ENCODE assay signal across 2 cellular contexts in the genomic region with DNA sequence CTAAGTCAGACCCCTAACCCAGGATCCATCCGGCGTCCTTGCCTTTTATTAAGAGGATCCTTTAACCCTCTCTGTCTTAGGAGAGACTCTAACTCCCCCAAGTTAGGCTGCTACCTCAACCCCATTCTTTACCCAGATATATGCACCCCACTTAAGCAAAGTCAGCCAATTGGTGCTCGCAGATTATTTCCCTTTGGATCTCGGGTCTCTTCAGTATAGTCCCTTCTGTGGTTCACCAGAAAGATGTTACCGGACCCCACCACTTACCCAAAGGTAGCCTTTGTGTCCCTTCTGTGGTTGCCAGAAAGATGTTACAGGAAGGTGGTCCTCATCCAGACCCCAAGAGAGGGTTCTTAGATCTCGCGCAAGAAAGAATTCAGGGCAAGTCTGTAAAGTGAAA.
TF ChIP-seq lines count a peak whose summit lies in the region.

No MANE protein-coding gene starts in this region.

TF ChIP-seq in GM23338, 12 proteins besides CTCF, POLR2A, EP300 and RAD21 (continues in another document):
- TF ChIP-seq, protein P1, sequence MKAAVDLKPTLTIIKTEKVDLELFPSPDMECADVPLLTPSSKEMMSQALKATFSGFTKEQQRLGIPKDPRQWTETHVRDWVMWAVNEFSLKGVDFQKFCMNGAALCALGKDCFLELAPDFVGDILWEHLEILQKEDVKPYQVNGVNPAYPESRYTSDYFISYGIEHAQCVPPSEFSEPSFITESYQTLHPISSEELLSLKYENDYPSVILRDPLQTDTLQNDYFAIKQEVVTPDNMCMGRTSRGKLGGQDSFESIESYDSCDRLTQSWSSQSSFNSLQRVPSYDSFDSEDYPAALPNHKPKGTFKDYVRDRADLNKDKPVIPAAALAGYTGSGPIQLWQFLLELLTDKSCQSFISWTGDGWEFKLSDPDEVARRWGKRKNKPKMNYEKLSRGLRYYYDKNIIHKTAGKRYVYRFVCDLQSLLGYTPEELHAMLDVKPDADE (IDR thresholded peaks at IDR 0.05) = no peak
- TF ChIP-seq, protein P2, sequence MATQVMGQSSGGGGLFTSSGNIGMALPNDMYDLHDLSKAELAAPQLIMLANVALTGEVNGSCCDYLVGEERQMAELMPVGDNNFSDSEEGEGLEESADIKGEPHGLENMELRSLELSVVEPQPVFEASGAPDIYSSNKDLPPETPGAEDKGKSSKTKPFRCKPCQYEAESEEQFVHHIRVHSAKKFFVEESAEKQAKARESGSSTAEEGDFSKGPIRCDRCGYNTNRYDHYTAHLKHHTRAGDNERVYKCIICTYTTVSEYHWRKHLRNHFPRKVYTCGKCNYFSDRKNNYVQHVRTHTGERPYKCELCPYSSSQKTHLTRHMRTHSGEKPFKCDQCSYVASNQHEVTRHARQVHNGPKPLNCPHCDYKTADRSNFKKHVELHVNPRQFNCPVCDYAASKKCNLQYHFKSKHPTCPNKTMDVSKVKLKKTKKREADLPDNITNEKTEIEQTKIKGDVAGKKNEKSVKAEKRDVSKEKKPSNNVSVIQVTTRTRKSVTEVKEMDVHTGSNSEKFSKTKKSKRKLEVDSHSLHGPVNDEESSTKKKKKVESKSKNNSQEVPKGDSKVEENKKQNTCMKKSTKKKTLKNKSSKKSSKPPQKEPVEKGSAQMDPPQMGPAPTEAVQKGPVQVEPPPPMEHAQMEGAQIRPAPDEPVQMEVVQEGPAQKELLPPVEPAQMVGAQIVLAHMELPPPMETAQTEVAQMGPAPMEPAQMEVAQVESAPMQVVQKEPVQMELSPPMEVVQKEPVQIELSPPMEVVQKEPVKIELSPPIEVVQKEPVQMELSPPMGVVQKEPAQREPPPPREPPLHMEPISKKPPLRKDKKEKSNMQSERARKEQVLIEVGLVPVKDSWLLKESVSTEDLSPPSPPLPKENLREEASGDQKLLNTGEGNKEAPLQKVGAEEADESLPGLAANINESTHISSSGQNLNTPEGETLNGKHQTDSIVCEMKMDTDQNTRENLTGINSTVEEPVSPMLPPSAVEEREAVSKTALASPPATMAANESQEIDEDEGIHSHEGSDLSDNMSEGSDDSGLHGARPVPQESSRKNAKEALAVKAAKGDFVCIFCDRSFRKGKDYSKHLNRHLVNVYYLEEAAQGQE (IDR thresholded peaks at IDR 0.05; ENCODE audit: unreplicated experiment) = no peak
- no peak for TF ChIP-seq EZH2phosphoT487 (IDR thresholded peaks at IDR 0.05; ENCODE audit: unreplicated experiment)
- TF ChIP-seq ZNF331 (CRISPR knock-in tag; IDR thresholded peaks at IDR 0.05; ENCODE audit: low read depth) = no peak
- no peak for TF ChIP-seq STAT1 (IDR thresholded peaks at IDR 0.05; ENCODE audit: unreplicated experiment)
- TF ChIP-seq EZH2 (IDR thresholded peaks at IDR 0.05; ENCODE audit: low read depth, unreplicated experiment) = no peak
- no peak for TF ChIP-seq JUNB (IDR thresholded peaks at IDR 0.05; ENCODE audit: unreplicated experiment)
- no peak for TF ChIP-seq POLR2AphosphoS5 (IDR thresholded peaks at IDR 0.05; ENCODE audit: low read depth)
- TF ChIP-seq NANOG (IDR thresholded peaks at IDR 0.05; ENCODE audit: borderline replicate concordance) = no peak
- TF ChIP-seq CREB1 (CRISPR knock-in tag; IDR thresholded peaks at IDR 0.05; ENCODE audit: low read depth) = no peak

TF ChIP-seq in GM12878, 131 proteins besides CTCF, POLR2A, EP300 and RAD21 (continued from another document):
- TF ChIP-seq PML (IDR thresholded peaks at IDR 0.05; ENCODE audit: low read length) = no peak
- no peak for TF ChIP-seq NFXL1 (IDR thresholded peaks at IDR 0.05; ENCODE audit: borderline replicate concordance)
- TF ChIP-seq STAT3 (IDR thresholded peaks at IDR 0.05; ENCODE audit: low read depth, low read length) = no peak
- no peak for TF ChIP-seq CBFB (IDR thresholded peaks at IDR 0.05; ENCODE audit: low read depth)
- TF ChIP-seq MEF2A (IDR thresholded peaks at IDR 0.05; ENCODE audit: insufficient read depth, low read depth, low read length) = no peak
- no peak for TF ChIP-seq RELA (IDR thresholded peaks at IDR 0.05; ENCODE audit: borderline replicate concordance, partially characterized antibody)
- TF ChIP-seq CEBPB (IDR thresholded peaks at IDR 0.05; ENCODE audit: borderline replicate concordance in 1 of 2, low read depth in 2 of 2, low read length in 2 of 2) = no peak
